ENCODE assay signal across 10 cellular contexts in genomic region chr17:35898283-35899070, GRCh38. TPM values are rescaled to one million over a fixed set of nuclear protein-coding genes. Genes with fewer than 3 reads are reported as not detected.
DNase-seq lines count a peak whose midpoint lies in the region; ATAC-seq and TF ChIP-seq lines count a peak whose summit lies in the region.
"Had no signal": no experiment of that assay in that cellular context is flagged by ENCODE, and none has a peak within 500 bp of the region (broad histone marks: within the 10 kb centered on the region; RNA-seq: fewer than 3 reads in every experiment).

No MANE protein-coding gene starts in this region.

- no peak for TF ChIP-seq CTCF in activated CD8-positive, alpha-beta T cell treated with anti-CD3 and anti-CD28 coated beads for 36 hours (IDR thresholded peaks at IDR 0.05)
- TF ChIP-seq CTCF in BE2C (IDR thresholded peaks at IDR 0.05; ENCODE audit: low read depth, low read length), result no peak

- no peaks in the 10 kb centered on the region for H3K27me3 Mint-ChIP-seq in activated CD8-positive, alpha-beta T cell treated with anti-CD3 and anti-CD28 coated beads for 36 hours

- intact Hi-C loops in activated CD8-positive, alpha-beta T cell treated with anti-CD3 and anti-CD28 coated beads for 36 hours (cut with micrococcal nuclease), result loop anchor here (10.0 kb wide), 1 partner anchor 196 kb away; the partner anchor contains the start of gene CCL3

- no peaks in the 10 kb centered on the region for H3K36me3 ChIP-seq in BE2C

- H3K9me3 ChIP-seq in BE2C, result no peaks in the 10 kb centered on the region

- no peaks in the 10 kb centered on the region; the same call in 1 of the 2 replicates for H3K27me3 ChIP-seq in BE2C

- H3K27ac Mint-ChIP-seq in activated CD8-positive, alpha-beta T cell treated with anti-CD3 and anti-CD28 coated beads for 36 hours, result peak overlapping the region; percentile 83

- H3K4me1 ChIP-seq in BE2C, result no peaks in the 10 kb centered on the region

- CTCF ChIA-PET in activated CD8-positive, alpha-beta T cell treated with anti-CD3 and anti-CD28 coated beads for 36 hours (lab: Charles Lee), result interaction anchor here (1.0 to 1.6 kb wide), 3 partner anchors 19 to 49 kb away, joined by 3 to 8 read pairs (median 4); no protein-coding TSS in a partner anchor

- ATAC-seq in activated CD8-positive, alpha-beta T cell treated with anti-CD3 and anti-CD28 coated beads for 36 hours, result peak; percentile 71
- peak; percentile 97 for ATAC-seq in left lobe of liver

- no peaks in the 10 kb centered on the region for H3K9me3 Mint-ChIP-seq in activated CD8-positive, alpha-beta T cell treated with anti-CD3 and anti-CD28 coated beads for 36 hours

- POLR2A ChIA-PET in activated CD8-positive, alpha-beta T cell treated with anti-CD3 and anti-CD28 coated beads for 36 hours (lab: Charles Lee), result interaction anchor here (0.8 to 17.7 kb wide), 12 partner anchors 8 to 172 kb away, joined by 3 to 239 read pairs (median 3); partner anchors contain the start of genes CCL5 and TAF15

- H3K4me3 Mint-ChIP-seq in activated CD8-positive, alpha-beta T cell treated with anti-CD3 and anti-CD28 coated beads for 36 hours, result peak overlapping the region; percentile 63

- H3K4me3 ChIP-seq in BE2C (ENCODE audit: low read depth, low read length), result no peak overlapping the region
- H3K4me3 ChIP-seq: PC-9 had no signal

- DNase-seq in DMS153 (lab: John Stamatoyannopoulos, UW) (peak; percentile 41), NCI-H1092 (lab: John Stamatoyannopoulos, UW) (peak; percentile 63), left lobe of liver (ENCODE audit: low spot score) (peak; percentile 83), BE2C (no peak), NCI-H2171 (lab: John Stamatoyannopoulos, UW) (no peak), T-helper 9 cell (no peak), NCI-H510A treated with DMSO at 0.1 percent for 48 hours (lab: John Stamatoyannopoulos, UW) (no peak)
- peak; percentile 85 for DNase-seq in activated CD8-positive, alpha-beta T cell treated with anti-CD3 and anti-CD28 coated beads for 36 hours
- DNase-seq: anterior cingulate cortex had no signal

- H3K4me1 Mint-ChIP-seq in activated CD8-positive, alpha-beta T cell treated with anti-CD3 and anti-CD28 coated beads for 36 hours (ENCODE audit: low read depth), result peaks cover 69% of the 10 kb centered on the region

- peaks cover 5% of the 10 kb centered on the region for H3K36me3 Mint-ChIP-seq in activated CD8-positive, alpha-beta T cell treated with anti-CD3 and anti-CD28 coated beads for 36 hours (ENCODE audit: low read depth)

RNA-seq across cellular contexts. Expression of gene CCL5, which starts 18.3 kb away (rescaled TPM):
- total RNA-seq in activated CD8-positive, alpha-beta T cell treated with anti-CD3 and anti-CD28 coated beads for 36 hours, result 100 to 1,000 TPM; 156 to 158 TPM
- total RNA-seq in left lobe of liver, result 0.48 TPM
- 0.62 TPM for polyA plus RNA-seq in BE2C (2012; ENCODE audit: insufficient read depth, insufficient read length, low read depth)
- total RNA-seq: PC-9 had no signal

RNA-seq across cellular contexts. Expression of gene HEATR9, which starts 29.8 kb away (rescaled TPM):
- total RNA-seq in activated CD8-positive, alpha-beta T cell treated with anti-CD3 and anti-CD28 coated beads for 36 hours, result under 1 TPM; 0.38 to 0.70 TPM
- not detected for total RNA-seq in left lobe of liver
- polyA plus RNA-seq in BE2C (2012; ENCODE audit: insufficient read depth, insufficient read length, low read depth), result not detected
- total RNA-seq: PC-9 had no signal

RNA-seq across cellular contexts. Expression of gene RDM1, which starts 32.1 kb away (rescaled TPM):
- total RNA-seq in activated CD8-positive, alpha-beta T cell treated with anti-CD3 and anti-CD28 coated beads for 36 hours, result 10 to 100 TPM; 12.6 to 16.0 TPM
- total RNA-seq in left lobe of liver, result not detected
- 0.82 TPM for polyA plus RNA-seq in BE2C (2012; ENCODE audit: insufficient read depth, insufficient read length, low read depth)

RNA-seq across cellular contexts. Expression of gene LYZL6, which starts 45.0 kb away (rescaled TPM):
- total RNA-seq in activated CD8-positive, alpha-beta T cell treated with anti-CD3 and anti-CD28 coated beads for 36 hours, result not detected
- total RNA-seq in left lobe of liver, result not detected
- not detected for polyA plus RNA-seq in BE2C (2012; ENCODE audit: insufficient read depth, insufficient read length, low read depth)
- total RNA-seq: PC-9 had no signal

Comparison
In these comparisons a context has a peak if more than half of its experiments do, and no peak if none do; other contexts are left out.
1. DNase-seq: peak in DMS153 (single experiment), NCI-H1092 (single experiment), activated CD8-positive, alpha-beta T cell treated with anti-CD3 and anti-CD28 coated beads for 36 hours (single experiment) and left lobe of liver (single experiment); none in BE2C (single experiment), NCI-H2171 (single experiment), T-helper 9 cell (single experiment) and NCI-H510A treated with DMSO at 0.1 percent for 48 hours (single experiment).
2. RNA of gene CCL5, which starts 18.3 kb away (total RNA-seq): 156 to 158 TPM in activated CD8-positive, alpha-beta T cell treated with anti-CD3 and anti-CD28 coated beads for 36 hours; 0.48 TPM in left lobe of liver (single experiment); every median in the first group is over 100 times any median in the second.
3. RNA of gene RDM1, which starts 32.1 kb away (total RNA-seq): 12.6 to 16.0 TPM in activated CD8-positive, alpha-beta T cell treated with anti-CD3 and anti-CD28 coated beads for 36 hours; not detected in left lobe of liver (single experiment); every median in the first group is over 10 times any median in the second.